Comparison of ENCODE assay signal across 9 cellular contexts in genomic region chr3:468172-468571, GRCh38.
A peak's percentile ranks its signal among the peaks of the same experiment; 100 is the strongest.
DNase-seq lines count a peak whose midpoint lies in the region; ATAC-seq and TF ChIP-seq lines count a peak whose summit lies in the region.
"Had no signal": no experiment of that assay in that cellular context is flagged by ENCODE, and none has a peak within 500 bp of the region (broad histone marks: within the 10 kb centered on the region; RNA-seq: fewer than 3 reads in every experiment).

No MANE protein-coding gene starts in this region.

- no peak overlapping the region for H3K27ac ChIP-seq in testis

- H3K27me3 Mint-ChIP-seq in mesothelial cell of epicardium (ENCODE audit: low read depth): peaks cover 2% of the 10 kb centered on the region
- H3K27me3 Mint-ChIP-seq in effector memory CD8-positive, alpha-beta T cell: no peaks in the 10 kb centered on the region

- peak; percentile 30 for ATAC-seq in HG02623 (IDR thresholded peaks at IDR 0.05; ENCODE audit: unreplicated experiment)
- no peak for ATAC-seq in effector memory CD8-positive, alpha-beta T cell (replicated peaks)

- no peaks in the 10 kb centered on the region for H3K9me3 ChIP-seq in testis

- no peaks in the 10 kb centered on the region for H3K4me1 ChIP-seq in testis

- 46 to 48% methylated on average over 5 of the region's 5 CpGs for WGBS in testis, 2 donors

- no peak overlapping the region for H3K4me3 ChIP-seq in testis

- no peak overlapping the region for H3K27ac Mint-ChIP-seq in mesothelial cell of epicardium
- H3K27ac Mint-ChIP-seq in effector memory CD8-positive, alpha-beta T cell: no peak overlapping the region

- H3K4me3 Mint-ChIP-seq in mesothelial cell of epicardium: no peak overlapping the region
- no peak overlapping the region for H3K4me3 Mint-ChIP-seq in effector memory CD8-positive, alpha-beta T cell

- H3K4me1 Mint-ChIP-seq in mesothelial cell of epicardium: peaks cover 5% of the 10 kb centered on the region
- H3K4me1 Mint-ChIP-seq in effector memory CD8-positive, alpha-beta T cell (ENCODE audit: low read depth in 2 of 2): no peaks in the 10 kb centered on the region

- H3K36me3 ChIP-seq in testis (ENCODE audit: low read depth, missing control alignments): no peaks in the 10 kb centered on the region

- peaks cover 12% of the 10 kb centered on the region for H3K9me3 Mint-ChIP-seq in mesothelial cell of epicardium
- peaks cover 0 to 9% of the 10 kb centered on the region in 2 donors for H3K9me3 Mint-ChIP-seq in effector memory CD8-positive, alpha-beta T cell

- TF ChIP-seq CTCF in GM12873 (IDR thresholded peaks at IDR 0.05; ENCODE audit: insufficient read depth, low read depth, low read length, missing control alignments) (peak; percentile 71), mesothelial cell of epicardium (IDR thresholded peaks at IDR 0.05; ENCODE audit: unreplicated experiment) (peak; percentile 62), testis (IDR thresholded peaks at IDR 0.05) (peak in 1 of 3 experiments; percentile 32)

- H3K27me3 ChIP-seq in testis: no peaks in the 10 kb centered on the region

- TF ChIP-seq POLR2A in testis (IDR thresholded peaks at IDR 0.05): no peak

- intact Hi-C loops in testis (cut with DNase I; ENCODE audit: low total_unique reads): no loop called here

- DNase-seq in SKM-1 (lab: John Stamatoyannopoulos, UW; ENCODE audit: unreplicated experiment): peak; percentile 8
- no peak for DNase-seq in mesothelial cell of epicardium (ENCODE audit: low spot score in 2 of 2, unreplicated experiment in 2 of 2)
- no peak for DNase-seq in testis
- DNase-seq in COLO668 (lab: John Stamatoyannopoulos, UW; ENCODE audit: unreplicated experiment): no peak
- DNase-seq in effector memory CD8-positive, alpha-beta T cell: no peak
- no peak for DNase-seq in mucosa of gallbladder (ENCODE audit: low spot score)
- DNase-seq: stimulated activated CD4-positive, alpha-beta T cell treated with anti-CD3 and anti-CD28 coated beads, Interleukin-4, amount 100 ng/mL, for 4 hours had no signal

- H3K36me3 Mint-ChIP-seq in mesothelial cell of epicardium: no peaks in the 10 kb centered on the region
- H3K36me3 Mint-ChIP-seq in effector memory CD8-positive, alpha-beta T cell (ENCODE audit: insufficient read depth): no peaks in the 10 kb centered on the region
